ENCODE assay signal across 29 cellular contexts in the genomic region with DNA sequence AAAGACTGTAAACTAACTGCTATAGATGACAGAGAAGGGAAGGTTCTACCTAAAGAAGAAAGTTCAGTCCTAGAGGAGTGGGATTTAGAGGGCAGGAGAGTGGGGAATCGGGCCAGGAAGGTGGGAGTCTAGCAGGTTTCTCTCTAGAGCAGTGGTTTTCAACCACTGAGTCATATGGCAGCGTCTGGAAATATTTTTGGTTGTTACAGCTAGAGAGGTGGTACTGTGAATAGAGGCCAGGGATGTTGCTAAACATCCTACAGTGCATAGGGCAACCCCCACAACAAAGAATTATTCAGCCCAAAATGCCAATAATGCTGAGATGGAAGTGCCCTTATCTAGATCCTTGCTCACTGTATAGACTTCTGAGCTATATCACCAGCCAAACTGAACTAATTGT. TPM values are rescaled to one million over a fixed set of nuclear protein-coding genes. Genes with fewer than 3 reads are reported as not detected.
DNase-seq lines count a peak whose midpoint lies in the region; ATAC-seq and TF ChIP-seq lines count a peak whose summit lies in the region.
"Had no signal": no experiment of that assay in that cellular context is flagged by ENCODE, and none has a peak within 500 bp of the region (broad histone marks: within the 10 kb centered on the region; RNA-seq: fewer than 3 reads in every experiment).

No MANE protein-coding gene starts in this region.

- H3K4me3 Mint-ChIP-seq in activated CD4-positive, alpha-beta T cell treated with anti-CD3 and anti-CD28 coated beads, Interleukin-2, amount 10 ng/mL, durations not matched to agents 24 days and 14 days = no peak overlapping the region
- H3K4me3 Mint-ChIP-seq in activated naive CD8-positive, alpha-beta T cell treated with anti-CD3 and anti-CD28 coated beads for 36 hours = no peak overlapping the region
- H3K4me3 Mint-ChIP-seq in memory B cell = no peak overlapping the region
- H3K4me3 Mint-ChIP-seq: activated naive CD8-positive, alpha-beta T cell treated with anti-CD3 and anti-CD28 coated beads, Interleukin-2, amount 10 ng/mL, durations not matched to agents 7 days and 5 days; B cell; endodermal cell; T-helper 1 cell treated with Interleukin-12 subunit alpha and Interleukin-12 subunit beta and Interleukin-4 antibody, amounts not matched to agents 30 μg/mL and 1 μg/mL, for 36 hours had no signal

- no peak for DNase-seq in activated CD4-positive, alpha-beta T cell treated with anti-CD3 and anti-CD28 coated beads, Interleukin-2, amount 10 ng/mL, durations not matched to agents 24 days and 14 days
- no peak for DNase-seq in activated CD4-positive, alpha-beta T cell treated with anti-CD3 and anti-CD28 coated beads, Interleukin-2, amount 50 U/mL, for 48 hours
- DNase-seq in M059J (ENCODE audit: low read depth) (peak; percentile 20), memory B cell (ENCODE audit: low spot score in 2 of 2) (no peak), heart right ventricle (no peak)
- no peak for DNase-seq in activated naive CD8-positive, alpha-beta T cell treated with anti-CD3 and anti-CD28 coated beads for 36 hours
- DNase-seq: activated CD4-positive, alpha-beta T cell treated with anti-CD3 and anti-CD28 coated beads, Interleukin-2, amount 50 U/mL, for 1 hour; activated naive CD8-positive, alpha-beta T cell treated with anti-CD3 and anti-CD28 coated beads, Interleukin-2, amount 10 ng/mL, durations not matched to agents 7 days and 5 days; activated T-cell treated with anti-CD3 and anti-CD28 coated beads, Interleukin-2, amount 50 U/mL, for 1 hour; brain microvascular endothelial cell; colonic mucosa; COR-L47; DND-41; endodermal cell; esophagus squamous epithelium; kidney glomerular epithelial cell; NCI-H146; NCI-H524; NK-92 treated with Interleukin-12 subunit alpha and Interleukin-12 subunit beta, amount 100 ng/mL, for 24 hours; occipital lobe; retina; stimulated activated CD4-positive, alpha-beta T cell treated with anti-CD3 and anti-CD28 coated beads, Interleukin-4, amount 100 ng/mL, for 1 hour; stimulated activated naive CD4-positive, alpha-beta T cell treated with Interleukin-2 at 50 U/mL for 16 hours had no signal

- H3K4me1 Mint-ChIP-seq in activated CD4-positive, alpha-beta T cell treated with anti-CD3 and anti-CD28 coated beads, Interleukin-2, amount 10 ng/mL, durations not matched to agents 24 days and 14 days = peaks cover 23% of the 10 kb centered on the region
- peaks cover 9% of the 10 kb centered on the region for H3K4me1 Mint-ChIP-seq in activated naive CD8-positive, alpha-beta T cell treated with anti-CD3 and anti-CD28 coated beads for 36 hours
- H3K4me1 Mint-ChIP-seq in memory B cell = peaks cover 8% of the 10 kb centered on the region

- peaks cover 59% of the 10 kb centered on the region for H3K36me3 Mint-ChIP-seq in activated CD4-positive, alpha-beta T cell treated with anti-CD3 and anti-CD28 coated beads, Interleukin-2, amount 10 ng/mL, durations not matched to agents 24 days and 14 days (ENCODE audit: low read depth)
- H3K36me3 Mint-ChIP-seq in activated naive CD8-positive, alpha-beta T cell treated with anti-CD3 and anti-CD28 coated beads for 36 hours = peaks cover 48% of the 10 kb centered on the region
- H3K36me3 Mint-ChIP-seq in memory B cell = peaks cover 20% of the 10 kb centered on the region

- no peak overlapping the region for H3K4me3 ChIP-seq in heart right ventricle
- H3K4me3 ChIP-seq: colonic mucosa, esophagus squamous epithelium, SJSA1, tibial nerve had no signal

- peaks cover 0 to 70% (median 11%) of the 10 kb centered on the region in 9 donors for H3K36me3 ChIP-seq in heart right ventricle

- no peak overlapping the region for H3K27ac ChIP-seq in heart right ventricle
- H3K27ac ChIP-seq: brain microvascular endothelial cell, colonic mucosa, esophagus squamous epithelium, SJSA1, tibial nerve had no signal

- peak overlapping the region; percentile 76 for H3K27ac Mint-ChIP-seq in activated CD4-positive, alpha-beta T cell treated with anti-CD3 and anti-CD28 coated beads, Interleukin-2, amount 10 ng/mL, durations not matched to agents 24 days and 14 days
- H3K27ac Mint-ChIP-seq in activated naive CD8-positive, alpha-beta T cell treated with anti-CD3 and anti-CD28 coated beads for 36 hours = peak overlapping the region; percentile 17
- peak overlapping the region; percentile 12 for H3K27ac Mint-ChIP-seq in memory B cell
- H3K27ac Mint-ChIP-seq: activated naive CD8-positive, alpha-beta T cell treated with anti-CD3 and anti-CD28 coated beads, Interleukin-2, amount 10 ng/mL, durations not matched to agents 7 days and 5 days; B cell; endodermal cell; T-helper 1 cell treated with Interleukin-12 subunit alpha and Interleukin-12 subunit beta and Interleukin-4 antibody, amounts not matched to agents 30 μg/mL and 1 μg/mL, for 36 hours had no signal

- TF ChIP-seq CTCF in heart right ventricle (IDR thresholded peaks at IDR 0.05) = no peak

- intact Hi-C loops in activated CD4-positive, alpha-beta T cell treated with anti-CD3 and anti-CD28 coated beads, Interleukin-2, amount 10 ng/mL, durations not matched to agents 24 days and 14 days (cut with micrococcal nuclease) = loop anchor here (2.0 kb wide), 2 partner anchors 14 to 26 kb away; no protein-coding TSS in a partner anchor
- intact Hi-C loops in heart right ventricle (cut with DNase I) = no loop called here

- no peaks in the 10 kb centered on the region for H3K27me3 Mint-ChIP-seq in activated CD4-positive, alpha-beta T cell treated with anti-CD3 and anti-CD28 coated beads, Interleukin-2, amount 10 ng/mL, durations not matched to agents 24 days and 14 days
- no peaks in the 10 kb centered on the region for H3K27me3 Mint-ChIP-seq in activated naive CD8-positive, alpha-beta T cell treated with anti-CD3 and anti-CD28 coated beads for 36 hours
- H3K27me3 Mint-ChIP-seq in memory B cell = no peaks in the 10 kb centered on the region
- H3K27me3 Mint-ChIP-seq: activated naive CD8-positive, alpha-beta T cell treated with anti-CD3 and anti-CD28 coated beads, Interleukin-2, amount 10 ng/mL, durations not matched to agents 7 days and 5 days; B cell had no signal

- WGBS in heart right ventricle, 2 donors = 88 to 94% methylated on average over 2 of the region's 2 CpGs

- peaks cover 0 to 3% (median 0%) of the 10 kb centered on the region in 9 donors for H3K4me1 ChIP-seq in heart right ventricle
- H3K4me1 ChIP-seq: colonic mucosa, SJSA1, tibial nerve had no signal

- H3K27me3 ChIP-seq in heart right ventricle = no peaks in the 10 kb centered on the region
- H3K27me3 ChIP-seq: brain microvascular endothelial cell, colonic mucosa, esophagus squamous epithelium, SJSA1, tibial nerve had no signal

- ATAC-seq in memory B cell (ENCODE audit: low read depth) = no peak
- no peak for ATAC-seq in GM18511 (IDR thresholded peaks at IDR 0.05; ENCODE audit: unreplicated experiment)
- ATAC-seq in HG02571 (IDR thresholded peaks at IDR 0.05; ENCODE audit: unreplicated experiment) = no peak
- no peak for ATAC-seq in heart right ventricle

- peaks cover 5% of the 10 kb centered on the region for H3K9me3 Mint-ChIP-seq in activated CD4-positive, alpha-beta T cell treated with anti-CD3 and anti-CD28 coated beads, Interleukin-2, amount 10 ng/mL, durations not matched to agents 24 days and 14 days
- peaks cover 4% of the 10 kb centered on the region for H3K9me3 Mint-ChIP-seq in activated naive CD8-positive, alpha-beta T cell treated with anti-CD3 and anti-CD28 coated beads for 36 hours
- no peaks in the 10 kb centered on the region for H3K9me3 Mint-ChIP-seq in memory B cell

- H3K9me3 ChIP-seq in heart right ventricle = peaks cover 0 to 6% (median 0%) of the 10 kb centered on the region in 11 donors
- H3K9me3 ChIP-seq: colonic mucosa, SJSA1 had no signal

RNA-seq across cellular contexts. Expression of gene ATP1B3, which starts 28.7 kb away (rescaled TPM):
- total RNA-seq in activated CD4-positive, alpha-beta T cell treated with anti-CD3 and anti-CD28 coated beads, Interleukin-2, amount 10 ng/mL, durations not matched to agents 24 days and 14 days = 223 and 224 TPM in 2 replicates
- 141 and 205 TPM in 2 replicates for total RNA-seq in M059J (2014; rRNA removed; shearing (Covaris generic))
- total RNA-seq in activated naive CD8-positive, alpha-beta T cell treated with anti-CD3 and anti-CD28 coated beads for 36 hours = 100 to 1,000 TPM; 143 to 157 TPM
- total RNA-seq in heart right ventricle = 100 to 1,000 TPM in 1 of 10 donors, 10 to 100 TPM in 9; 21.7 to 118 (median 36.4) TPM
- 10 to 100 TPM; 39.3 to 95.7 TPM for polyA plus RNA-seq in heart right ventricle

Comparison
In these comparisons a context has a peak if more than half of its experiments do, and no peak if none do; other contexts are left out.
1. H3K27ac Mint-ChIP-seq: peak in every context shown above with its lines; median percentile 76 in activated CD4-positive, alpha-beta T cell treated with anti-CD3 and anti-CD28 coated beads, Interleukin-2, amount 10 ng/mL, durations not matched to agents 24 days and 14 days; 17 in activated naive CD8-positive, alpha-beta T cell treated with anti-CD3 and anti-CD28 coated beads for 36 hours; 12 in memory B cell.